ENCODE assay signal across 8 cellular contexts in the genomic region with DNA sequence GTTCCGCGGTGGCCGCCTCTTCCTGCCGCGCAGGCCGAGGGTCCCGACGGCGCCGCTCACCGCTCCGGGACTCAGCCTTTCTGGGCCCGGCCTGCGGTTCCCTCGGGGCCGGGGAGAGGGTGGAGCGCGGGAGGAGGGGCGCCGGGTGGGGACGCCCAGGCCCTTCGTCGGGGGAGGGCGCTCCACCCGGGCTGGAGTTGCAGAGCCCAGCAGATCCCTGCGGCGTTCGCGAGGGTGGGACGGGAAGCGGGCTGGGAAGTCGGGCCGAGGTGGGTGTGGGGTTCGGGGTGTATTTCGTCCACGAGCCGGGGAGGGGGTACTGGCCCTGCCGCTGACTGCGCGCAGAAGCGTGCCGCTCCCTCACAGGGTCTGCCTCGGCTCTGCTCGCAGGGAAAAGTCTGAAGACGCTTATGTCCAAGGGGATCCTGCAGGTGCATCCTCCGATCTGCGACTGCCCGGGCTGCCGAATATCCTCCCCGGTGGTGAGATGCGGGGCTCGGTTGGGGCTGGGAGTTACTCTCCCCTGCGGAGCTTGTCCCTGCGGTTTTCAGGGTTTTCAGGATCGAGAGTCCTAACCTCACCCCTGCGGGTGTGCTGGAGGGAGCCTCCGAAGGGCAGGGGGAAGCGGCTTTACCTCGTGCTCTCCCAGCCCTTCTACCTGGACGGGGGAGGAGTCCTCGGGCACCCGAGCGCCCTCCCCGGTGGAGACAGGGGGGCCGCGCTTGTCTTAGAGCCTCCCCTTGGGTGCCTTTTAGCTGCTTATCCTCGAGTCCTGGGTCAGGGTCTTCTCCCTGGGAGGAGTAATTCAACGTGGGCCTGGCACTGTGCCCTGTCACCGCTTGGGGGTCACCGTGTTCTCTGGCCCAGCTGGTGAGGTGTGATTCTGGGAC. TPM values are rescaled to one million over a fixed set of nuclear protein-coding genes. Genes with fewer than 3 reads are reported as not detected.
DNase-seq lines count a peak whose midpoint lies in the region; ATAC-seq and TF ChIP-seq lines count a peak whose summit lies in the region.

No MANE protein-coding gene starts in this region.

- H3K4me1 Mint-ChIP-seq in activated CD4-positive, alpha-beta memory T cell treated with anti-CD3 and anti-CD28 coated beads for 36 hours (ENCODE audit: low read depth) = peaks cover 11% of the 10 kb centered on the region
- H3K4me1 Mint-ChIP-seq in activated CD4-positive, alpha-beta memory T cell treated with anti-CD3 and anti-CD28 coated beads, Interleukin-2, amount 10 ng/mL, durations not matched to agents 7 days and 5 days = peaks cover 11% of the 10 kb centered on the region
- peaks cover 25% of the 10 kb centered on the region for H3K4me1 Mint-ChIP-seq in stimulated activated naive CD8-positive, alpha-beta T cell treated with anti-CD3 and anti-CD28 coated beads, Interleukin-15, amount 100 ng/mL, for 72 hours

- H3K9me3 ChIP-seq in Panc1 (ENCODE audit: control insufficient read depth, insufficient read depth, low read depth, low read length) = no peaks in the 10 kb centered on the region

- H3K4me3 Mint-ChIP-seq in activated CD4-positive, alpha-beta memory T cell treated with anti-CD3 and anti-CD28 coated beads for 36 hours = peak overlapping the region; percentile 28
- no peak overlapping the region for H3K4me3 Mint-ChIP-seq in activated CD4-positive, alpha-beta memory T cell treated with anti-CD3 and anti-CD28 coated beads, Interleukin-2, amount 10 ng/mL, durations not matched to agents 7 days and 5 days
- peak overlapping the region; percentile 6 to 35 for H3K4me3 Mint-ChIP-seq in stimulated activated naive CD8-positive, alpha-beta T cell treated with anti-CD3 and anti-CD28 coated beads, Interleukin-15, amount 100 ng/mL, for 72 hours

- peak overlapping the region; percentile 57 for H3K4me3 ChIP-seq in Panc1 (ENCODE audit: low read depth in 2 of 2, low read length in 2 of 2)

- H3K9me3 Mint-ChIP-seq in activated CD4-positive, alpha-beta memory T cell treated with anti-CD3 and anti-CD28 coated beads for 36 hours = no peaks in the 10 kb centered on the region
- no peaks in the 10 kb centered on the region for H3K9me3 Mint-ChIP-seq in activated CD4-positive, alpha-beta memory T cell treated with anti-CD3 and anti-CD28 coated beads, Interleukin-2, amount 10 ng/mL, durations not matched to agents 7 days and 5 days
- no peaks in the 10 kb centered on the region for H3K9me3 Mint-ChIP-seq in stimulated activated naive CD8-positive, alpha-beta T cell treated with anti-CD3 and anti-CD28 coated beads, Interleukin-15, amount 100 ng/mL, for 72 hours

- CTCF ChIA-PET in activated CD4-positive, alpha-beta memory T cell treated with anti-CD3 and anti-CD28 coated beads for 36 hours (lab: Charles Lee) = interaction anchor here (0.6 kb wide), 2 partner anchors 15 to 33 kb away, joined by 3 read pairs; partner anchors contain the start of gene NOC2L
- CTCF ChIA-PET in activated CD4-positive, alpha-beta memory T cell treated with anti-CD3 and anti-CD28 coated beads, Interleukin-2, amount 10 ng/mL, durations not matched to agents 7 days and 5 days (lab: Charles Lee) = no interaction called here
- CTCF ChIA-PET in Panc1 (lab: Charles Lee) = interaction anchor here (1.0 kb wide), 1 partner anchor 12 kb away, joined by 3 read pairs; no protein-coding TSS in a partner anchor

- peaks cover 52% of the 10 kb centered on the region for H3K4me1 ChIP-seq in Panc1 (ENCODE audit: control insufficient read depth, insufficient read depth, low read length)

- intact Hi-C loops in activated CD4-positive, alpha-beta memory T cell treated with anti-CD3 and anti-CD28 coated beads for 36 hours (cut with micrococcal nuclease) = no loop called here
- intact Hi-C loops in Panc1 (cut with micrococcal nuclease; ENCODE audit: unreplicated experiment) (no loop called here), left ventricle myocardium superior (cut with micrococcal nuclease) (no loop called here)

- no peaks in the 10 kb centered on the region for H3K36me3 Mint-ChIP-seq in activated CD4-positive, alpha-beta memory T cell treated with anti-CD3 and anti-CD28 coated beads for 36 hours
- H3K36me3 Mint-ChIP-seq in activated CD4-positive, alpha-beta memory T cell treated with anti-CD3 and anti-CD28 coated beads, Interleukin-2, amount 10 ng/mL, durations not matched to agents 7 days and 5 days (ENCODE audit: low read depth) = no peaks in the 10 kb centered on the region

- DNase-seq in activated CD4-positive, alpha-beta memory T cell treated with anti-CD3 and anti-CD28 coated beads for 36 hours = no peak
- no peak for DNase-seq in activated CD4-positive, alpha-beta memory T cell treated with anti-CD3 and anti-CD28 coated beads, Interleukin-2, amount 10 ng/mL, durations not matched to agents 7 days and 5 days
- DNase-seq in Panc1 (ENCODE audit: low read depth, low spot score) (no peak), left ventricle myocardium superior (peak; percentile 71), NCI-H510A treated with DMSO at 0.1 percent for 48 hours (lab: John Stamatoyannopoulos, UW) (no peak)
- no peak for DNase-seq in stimulated activated naive CD8-positive, alpha-beta T cell treated with anti-CD3 and anti-CD28 coated beads, Interleukin-15, amount 100 ng/mL, for 72 hours

- no TSS peak for BruUV-seq in Panc1 (replicated peaks; lab: Mats Ljungman, UMichigan)

- in situ Hi-C loops in Panc1 (cut with HindIII; ENCODE audit: low pct_unique_long_range_greater_than_20kb, low sequenced_read_pairs) = no loop called here

- peak overlapping the region; percentile 69; the same call in 1 of the 2 replicates for H3K27ac ChIP-seq in Panc1 (ENCODE audit: low read length)

- H3K36me3 ChIP-seq in Panc1 (ENCODE audit: control insufficient read depth, insufficient read depth, low read length) = no peaks in the 10 kb centered on the region

- POLR2A ChIA-PET in activated CD4-positive, alpha-beta memory T cell treated with anti-CD3 and anti-CD28 coated beads for 36 hours (lab: Charles Lee) = interaction anchor here (0.9 kb wide), 1 partner anchor 16 kb away, joined by 3 read pairs; no protein-coding TSS in a partner anchor
- POLR2A ChIA-PET in activated CD4-positive, alpha-beta memory T cell treated with anti-CD3 and anti-CD28 coated beads, Interleukin-2, amount 10 ng/mL, durations not matched to agents 7 days and 5 days (lab: Charles Lee) = no interaction called here
- POLR2A ChIA-PET in Panc1 (lab: Charles Lee) = no interaction called here

- TF ChIP-seq CTCF in Panc1 (IDR thresholded peaks at IDR 0.05) = peak; percentile 21; the same call in 1 of the 2 replicates

- H3K27me3 ChIP-seq in Panc1 (ENCODE audit: control insufficient read depth, insufficient read depth, low read length) = no peaks in the 10 kb centered on the region

- ATAC-seq in Panc1 (peak; percentile 52), left ventricle myocardium superior (peak; percentile 46), GM21737 (IDR thresholded peaks at IDR 0.05; ENCODE audit: unreplicated experiment) (no peak), HG03139 (IDR thresholded peaks at IDR 0.05; ENCODE audit: unreplicated experiment) (no peak)
- no peak for ATAC-seq in stimulated activated naive CD8-positive, alpha-beta T cell treated with anti-CD3 and anti-CD28 coated beads, Interleukin-15, amount 100 ng/mL, for 72 hours

- peaks cover 38% of the 10 kb centered on the region for H3K27me3 Mint-ChIP-seq in activated CD4-positive, alpha-beta memory T cell treated with anti-CD3 and anti-CD28 coated beads for 36 hours
- peaks cover 43% of the 10 kb centered on the region for H3K27me3 Mint-ChIP-seq in activated CD4-positive, alpha-beta memory T cell treated with anti-CD3 and anti-CD28 coated beads, Interleukin-2, amount 10 ng/mL, durations not matched to agents 7 days and 5 days
- H3K27me3 Mint-ChIP-seq in stimulated activated naive CD8-positive, alpha-beta T cell treated with anti-CD3 and anti-CD28 coated beads, Interleukin-15, amount 100 ng/mL, for 72 hours = peaks cover 88% of the 10 kb centered on the region

- no peak overlapping the region for H3K27ac Mint-ChIP-seq in activated CD4-positive, alpha-beta memory T cell treated with anti-CD3 and anti-CD28 coated beads for 36 hours
- no peak overlapping the region for H3K27ac Mint-ChIP-seq in activated CD4-positive, alpha-beta memory T cell treated with anti-CD3 and anti-CD28 coated beads, Interleukin-2, amount 10 ng/mL, durations not matched to agents 7 days and 5 days
- no peak overlapping the region for H3K27ac Mint-ChIP-seq in stimulated activated naive CD8-positive, alpha-beta T cell treated with anti-CD3 and anti-CD28 coated beads, Interleukin-15, amount 100 ng/mL, for 72 hours

RNA-seq across cellular contexts. Expression of gene SAMD11, which starts 2.1 kb away (rescaled TPM):
- not detected for total RNA-seq in activated CD4-positive, alpha-beta memory T cell treated with anti-CD3 and anti-CD28 coated beads for 36 hours
- total RNA-seq in activated CD4-positive, alpha-beta memory T cell treated with anti-CD3 and anti-CD28 coated beads, Interleukin-2, amount 10 ng/mL, durations not matched to agents 7 days and 5 days = not detected
- total RNA-seq in Panc1 (2021; ENCODE audit: unreplicated experiment) (51.8 TPM), left ventricle myocardium superior (2.1 TPM)
- polyA plus RNA-seq in Panc1 (2012; ENCODE audit: insufficient read length) = 50.7 TPM

RNA-seq across cellular contexts. Expression of gene NOC2L, which starts 33.3 kb away (rescaled TPM):
- 100 to 1,000 TPM; 111 to 117 TPM for total RNA-seq in activated CD4-positive, alpha-beta memory T cell treated with anti-CD3 and anti-CD28 coated beads for 36 hours
- 10 to 100 TPM; 58.2 to 58.4 TPM for total RNA-seq in activated CD4-positive, alpha-beta memory T cell treated with anti-CD3 and anti-CD28 coated beads, Interleukin-2, amount 10 ng/mL, durations not matched to agents 7 days and 5 days
- 193 TPM for total RNA-seq in Panc1 (2021; ENCODE audit: unreplicated experiment)
- polyA plus RNA-seq in Panc1 (2012; ENCODE audit: insufficient read length) = 179 TPM
- total RNA-seq in left ventricle myocardium superior = 46.8 TPM

RNA-seq across cellular contexts. Expression of gene KLHL17, which starts 34.6 kb away (rescaled TPM):
- total RNA-seq in activated CD4-positive, alpha-beta memory T cell treated with anti-CD3 and anti-CD28 coated beads for 36 hours = 10 to 100 TPM; 25.8 to 30.6 TPM
- total RNA-seq in activated CD4-positive, alpha-beta memory T cell treated with anti-CD3 and anti-CD28 coated beads, Interleukin-2, amount 10 ng/mL, durations not matched to agents 7 days and 5 days = 10 to 100 TPM; 28.6 to 31.7 TPM
- 58.8 TPM for total RNA-seq in Panc1 (2021; ENCODE audit: unreplicated experiment)
- 82.0 TPM for polyA plus RNA-seq in Panc1 (2012; ENCODE audit: insufficient read length)
- total RNA-seq in left ventricle myocardium superior = 6.6 TPM

RNA-seq across cellular contexts. Expression of gene PLEKHN1, which starts 40.5 kb away (rescaled TPM):
- total RNA-seq in activated CD4-positive, alpha-beta memory T cell treated with anti-CD3 and anti-CD28 coated beads for 36 hours = 1 to 10 TPM; 5.8 to 6.0 TPM
- 1 to 10 TPM; 7.6 to 8.2 TPM for total RNA-seq in activated CD4-positive, alpha-beta memory T cell treated with anti-CD3 and anti-CD28 coated beads, Interleukin-2, amount 10 ng/mL, durations not matched to agents 7 days and 5 days
- total RNA-seq in Panc1 (2021; ENCODE audit: unreplicated experiment) (9.8 TPM), left ventricle myocardium superior (not detected)
- 12.0 TPM for polyA plus RNA-seq in Panc1 (2012; ENCODE audit: insufficient read length)

RNA-seq across cellular contexts. Expression of gene PERM1, which starts 56.1 kb away (rescaled TPM):
- not detected for total RNA-seq in activated CD4-positive, alpha-beta memory T cell treated with anti-CD3 and anti-CD28 coated beads for 36 hours
- not detected for total RNA-seq in activated CD4-positive, alpha-beta memory T cell treated with anti-CD3 and anti-CD28 coated beads, Interleukin-2, amount 10 ng/mL, durations not matched to agents 7 days and 5 days
- total RNA-seq in Panc1 (2021; ENCODE audit: unreplicated experiment) (1.5 TPM), left ventricle myocardium superior (187 TPM)
- 4.7 TPM for polyA plus RNA-seq in Panc1 (2012; ENCODE audit: insufficient read length)

Comparison
In these comparisons a context has a peak if more than half of its experiments do, and no peak if none do; other contexts are left out.
1. ATAC-seq: peak in Panc1 (single experiment) and left ventricle myocardium superior (single experiment); none in stimulated activated naive CD8-positive, alpha-beta T cell treated with anti-CD3 and anti-CD28 coated beads, Interleukin-15, amount 100 ng/mL, for 72 hours (single experiment), GM21737 (single experiment) and HG03139 (single experiment).
2. RNA of gene SAMD11, which starts 2.1 kb away (total RNA-seq): 51.8 TPM in Panc1 (single experiment); 2.1 TPM in left ventricle myocardium superior (single experiment), not detected in activated CD4-positive, alpha-beta memory T cell treated with anti-CD3 and anti-CD28 coated beads for 36 hours and not detected in activated CD4-positive, alpha-beta memory T cell treated with anti-CD3 and anti-CD28 coated beads, Interleukin-2, amount 10 ng/mL, durations not matched to agents 7 days and 5 days; every median in the first group is over 10 times any median in the second.